Comparison of ENCODE assay signal across 18 cellular contexts in genomic region chr4:136664988-136665387, GRCh38.
DNase-seq lines count a peak whose midpoint lies in the region; ATAC-seq lines count a peak whose summit lies in the region.
"Had no signal": no experiment of that assay in that cellular context is flagged by ENCODE, and none has a peak within 500 bp of the region (broad histone marks: within the 10 kb centered on the region; RNA-seq: fewer than 3 reads in every experiment).

No MANE protein-coding gene starts in this region.

- DNase-seq in HCEC 1CT, result peak; percentile 21
- DNase-seq in amniotic epithelial cell (ENCODE audit: low read depth), result peak; percentile 17
- peak; percentile 23 for DNase-seq in fibroblast of peridontal ligament (ENCODE audit: extremely low read depth)
- DNase-seq in renal cortical epithelial cell (ENCODE audit: low read depth), result peak; percentile 8
- no peak for DNase-seq in HuH-7 (ENCODE audit: low spot score)
- DNase-seq: AML-193, DMS79 treated with DMSO at 0.1 percent for 48 hours, HFFc6, Kasumi-1, NCI-H1092 treated with DMSO at 0.1 percent for 48 hours, NCI-H146, NCI-H2081, NCI-H510A treated with DMSO at 0.1 percent for 48 hours, NCI-H774, OCI-M1, SHP77 treated with DMSO at 0.1 percent for 48 hours had no signal

- ATAC-seq in HG02885 (IDR thresholded peaks at IDR 0.05; ENCODE audit: poor library complexity, unreplicated experiment), result no peak
- ATAC-seq in GM21367 (IDR thresholded peaks at IDR 0.05; ENCODE audit: unreplicated experiment), result no peak
